ENCODE assay signal across 10 cellular contexts in the genomic region with DNA sequence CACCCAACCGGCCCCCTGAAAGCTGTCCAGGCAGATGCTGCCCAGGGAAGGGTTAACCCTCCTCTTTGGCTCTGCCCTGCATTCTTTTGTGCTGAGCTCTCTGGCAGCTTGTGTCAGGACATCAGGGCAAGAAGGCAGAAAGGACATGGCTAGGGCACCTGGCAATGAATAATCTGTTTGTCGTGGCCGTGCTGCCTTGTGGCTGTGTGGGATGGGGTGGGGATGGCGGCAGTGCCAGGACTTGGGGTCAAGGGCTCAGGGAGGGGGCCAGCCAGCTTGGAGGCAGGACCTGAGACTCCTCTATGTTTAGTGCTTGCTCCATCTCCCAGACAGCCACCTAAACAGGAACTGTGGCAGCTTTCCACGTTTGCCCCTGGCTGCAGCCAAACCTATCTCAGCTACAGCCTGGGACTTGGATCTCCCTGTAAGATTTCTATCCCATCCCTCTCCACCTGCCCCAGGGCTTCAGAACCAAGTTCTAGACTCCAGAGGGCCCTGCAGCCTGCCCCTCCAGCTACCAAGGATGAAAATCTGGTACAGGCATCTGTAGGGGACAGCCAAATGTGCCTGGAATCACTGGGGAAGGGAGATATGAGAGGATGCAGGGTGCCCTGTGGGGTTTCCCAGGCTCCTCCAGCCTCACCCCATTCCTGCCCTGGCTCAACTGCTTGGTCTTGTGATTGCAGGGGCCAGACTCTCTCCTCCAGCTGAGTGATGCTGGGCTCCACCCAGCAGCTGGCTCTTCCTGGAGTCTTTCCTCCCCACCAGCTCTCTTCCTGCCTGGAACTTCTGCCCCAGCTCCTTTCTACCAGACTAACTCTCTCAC. TPM values are rescaled to one million over a fixed set of nuclear protein-coding genes. Genes with fewer than 3 reads are reported as not detected.
DNase-seq lines count a peak whose midpoint lies in the region; ATAC-seq, FAIRE-seq and TF ChIP-seq lines count a peak whose summit lies in the region.
"Had no signal": no experiment of that assay in that cellular context is flagged by ENCODE, and none has a peak within 500 bp of the region (broad histone marks: within the 10 kb centered on the region; RNA-seq: fewer than 3 reads in every experiment).

No MANE protein-coding gene starts in this region.

- no peaks in the 10 kb centered on the region for H3K9me3 ChIP-seq in heart left ventricle
- no peaks in the 10 kb centered on the region for H3K9me3 ChIP-seq in prostate gland

- WGBS in heart left ventricle, 4 donors, result 7 to 17% (median 14%) methylated on average over 4 to 5 of the region's 5 CpGs
- 11% methylated on average over 5 of the region's 5 CpGs for WGBS in prostate gland

- H3K27me3 ChIP-seq in heart left ventricle, result no peaks in the 10 kb centered on the region
- H3K27me3 ChIP-seq in prostate gland (replicated peaks; ENCODE audit: insufficient read depth), result no peaks in the 10 kb centered on the region

- intact Hi-C loops in heart left ventricle (cut with DNase I), result loop anchor here in 1 of 10 donors (10.0 kb wide), 1 partner anchor 218 kb away; no protein-coding TSS in a partner anchor
- intact Hi-C loops in prostate gland (cut with DNase I), result loop anchor here (10.0 kb wide), 1 partner anchor 98 kb away; the partner anchor contains the start of gene ELF3
- intact Hi-C loops in posterior cingulate gyrus (cut with DNase I), result no loop called here

- ATAC-seq in heart left ventricle (peak; percentile 78 to 79 (median 78)), GM18519 (IDR thresholded peaks at IDR 0.05; ENCODE audit: low FRiP score, unreplicated experiment) (no peak)

- no peak for TF ChIP-seq POLR2A in heart left ventricle (IDR thresholded peaks at IDR 0.05)
- TF ChIP-seq POLR2A in prostate gland (IDR thresholded peaks at IDR 0.05), result no peak

- FAIRE-seq in GM19239 (lab: Jason Lieb, UNC), result no peak

- peaks cover 0 to 31% (median 19%) of the 10 kb centered on the region in 12 donors for H3K4me1 ChIP-seq in heart left ventricle
- H3K4me1 ChIP-seq in prostate gland (replicated peaks), result peaks cover 4% of the 10 kb centered on the region

- H3K4me3 ChIP-seq in heart left ventricle (no peak overlapping the region), prostate gland (no peak overlapping the region)

- no peak for TF ChIP-seq CTCF in heart left ventricle (IDR thresholded peaks at IDR 0.05)
- no peak for TF ChIP-seq CTCF in prostate gland (IDR thresholded peaks at IDR 0.05)

- H3K27ac ChIP-seq in heart left ventricle (peak overlapping the region; percentile 27 to 88 (median 71)), prostate gland (peak overlapping the region; percentile 22 to 62)

- H3K36me3 ChIP-seq in heart left ventricle (no peaks in the 10 kb centered on the region), prostate gland (no peaks in the 10 kb centered on the region)

- peak; percentile 78 for DNase-seq in DMS53 (lab: John Stamatoyannopoulos, UW)
- peak; percentile 34 for DNase-seq in RPMI8226
- DNase-seq in heart left ventricle, result peak in 4 of 5 donors; percentile 59 to 84 (median 62)
- DNase-seq in prostate gland (ENCODE audit: low spot score), result no peak
- DNase-seq in NCI-H187 treated with DMSO at 0.1 percent for 48 hours (lab: John Stamatoyannopoulos, UW), result no peak
- DNase-seq in posterior cingulate gyrus, result no peak
- DNase-seq in GM19239 (ENCODE audit: insufficient read length, low spot score), result no peak
- DNase-seq: effector CD8-positive, alpha-beta T cell; NCI-H82 had no signal

RNA-seq across cellular contexts. Expression of gene GPR37L1, which starts 9.6 kb away (rescaled TPM):
- total RNA-seq in heart left ventricle (under 1 TPM in 1 of 9 donors, not detected in 8; 0.05 TPM), prostate gland (under 1 TPM; 0.09 to 0.28 TPM)
- under 1 TPM; 0.03 to 0.04 TPM for polyA plus RNA-seq in heart left ventricle

RNA-seq across cellular contexts. Expression of gene ARL8A, which starts 31.5 kb away (rescaled TPM):
- total RNA-seq in heart left ventricle (10 to 100 TPM; 33.0 to 86.4 (median 75.6) TPM), prostate gland (100 to 1,000 TPM in 1 of 2 donors, 10 to 100 TPM in 1; 39.9 to 102 TPM)
- 10 to 100 TPM; 22.6 to 35.5 TPM for polyA plus RNA-seq in heart left ventricle

RNA-seq across cellular contexts. Expression of gene PTPN7, which starts 47.3 kb away (rescaled TPM):
- total RNA-seq in heart left ventricle, result 10 to 100 TPM in 1 of 9 donors, 1 to 10 TPM in 3, under 1 TPM in 4, not detected in 1; 0.30 to 10.3 (median 0.86) TPM
- under 1 TPM; 0.19 to 0.36 TPM for polyA plus RNA-seq in heart left ventricle
- total RNA-seq in prostate gland, result 10 to 100 TPM in 1 of 2 donors, under 1 TPM in 1; 0.73 to 61.8 TPM

Comparison
In these comparisons a context has a peak if more than half of its experiments do, and no peak if none do; other contexts are left out.
1. DNase-seq: peak in DMS53 (single experiment), RPMI8226 (single experiment) and heart left ventricle (4 of 5); none in prostate gland (single experiment), NCI-H187 treated with DMSO at 0.1 percent for 48 hours (single experiment), posterior cingulate gyrus (0 of 10) and GM19239 (single experiment).